1 cellular context compared by ENCODE assay signal in the genomic region with DNA sequence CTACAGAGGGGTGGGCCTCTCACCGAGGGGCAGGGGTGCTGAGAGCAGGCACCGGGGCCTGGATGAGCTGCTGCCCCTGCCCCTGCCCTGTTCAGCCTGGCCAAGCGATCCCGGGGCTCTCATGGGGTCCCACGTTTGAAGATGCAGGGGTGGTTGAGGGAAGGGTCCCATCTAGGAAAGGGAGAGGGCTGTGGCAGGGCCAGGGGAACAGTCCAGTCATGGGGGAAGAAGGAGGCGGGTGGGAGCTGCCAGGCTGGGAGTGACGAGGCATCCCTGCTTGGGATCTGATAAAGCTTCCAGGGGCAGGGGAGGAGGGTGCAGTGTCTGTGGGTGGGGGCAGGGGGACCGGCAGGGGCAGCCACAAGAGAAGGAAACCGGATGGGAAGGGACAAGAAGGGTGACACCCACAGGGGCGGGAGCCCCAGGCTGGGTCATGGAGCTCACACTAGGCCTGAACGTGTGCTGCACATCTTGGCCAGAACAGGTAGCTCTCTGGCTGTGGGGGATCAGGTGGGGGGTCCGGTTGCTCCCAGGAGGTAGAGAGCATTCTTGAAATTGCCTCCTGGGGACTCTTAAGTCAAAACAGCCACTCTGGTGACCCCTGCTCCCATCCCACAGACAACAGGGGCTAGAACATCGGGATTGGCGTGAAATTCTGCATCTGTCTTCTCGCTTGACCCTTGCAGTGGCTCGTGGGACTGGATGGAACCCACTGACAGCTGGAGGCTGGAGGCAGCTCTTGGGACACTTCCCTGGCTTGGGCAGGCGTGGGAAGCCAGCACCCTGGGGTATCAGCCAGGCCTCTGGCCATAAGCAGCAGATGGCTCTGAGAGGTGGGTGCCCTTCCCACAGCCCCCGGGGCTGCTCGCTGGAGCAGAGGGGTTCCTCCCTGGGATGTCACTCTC.
A peak's percentile ranks its signal among the peaks of the same experiment; 100 is the strongest.
TF ChIP-seq lines count a peak whose summit lies in the region.

No MANE protein-coding gene starts in this region.

TF ChIP-seq in K562, 482 proteins besides CTCF, POLR2A, EP300 and RAD21 (continues in another document):
- TF ChIP-seq ESRRA (IDR thresholded peaks at IDR 0.05; ENCODE audit: borderline replicate concordance, low read depth) (no peak; the same call in 1 of the 2 replicates), ZNF239 (CRISPR knock-in tag; IDR thresholded peaks at IDR 0.05) (no peak), RBM39 (optimal IDR thresholded peaks at IDR 0.05; ENCODE audit: low read depth, low read length) (no peak), HDAC3 (IDR thresholded peaks at IDR 0.05; ENCODE audit: borderline replicate concordance, partially characterized antibody) (no peak), C11orf30 (IDR thresholded peaks at IDR 0.05; ENCODE audit: low read depth) (peak; percentile 83), ZNF76 (CRISPR knock-in tag; IDR thresholded peaks at IDR 0.05; ENCODE audit: borderline replicate concordance) (no peak), ZNF696 (CRISPR knock-in tag; conservative IDR thresholded peaks at IDR 0.05) (no peak), IFI16 (CRISPR knock-in tag; IDR thresholded peaks at IDR 0.05) (no peak), POLR3G (IDR thresholded peaks at IDR 0.05; ENCODE audit: extremely low read depth, insufficient read length, insufficient replicate concordance) (no peak), KLF1 (tag; IDR thresholded peaks at IDR 0.05) (no peak), SP1 (CRISPR knock-in tag; IDR thresholded peaks at IDR 0.05) (peak; percentile 46; the same call in 1 of the 2 replicates), ZNF551 (CRISPR knock-in tag; IDR thresholded peaks at IDR 0.05) (no peak), MED1 (CRISPR knock-in tag; IDR thresholded peaks at IDR 0.05; ENCODE audit: borderline replicate concordance) (no peak), NBN (IDR thresholded peaks at IDR 0.05; ENCODE audit: low read depth) (0 out of 2 replicates have a peak, but pooled peaks have one; percentile 57), FOXM1 (IDR thresholded peaks at IDR 0.05; ENCODE audit: low read depth) (0 out of 2 replicates have a peak, but pooled peaks have one; percentile 36), FOXM1 (CRISPR knock-in tag; IDR thresholded peaks at IDR 0.05; ENCODE audit: low read depth) (no peak), STAT5B (CRISPR knock-in tag; IDR thresholded peaks at IDR 0.05) (no peak), CREB1 (IDR thresholded peaks at IDR 0.05) (no peak), CREB1 (CRISPR knock-in tag; IDR thresholded peaks at IDR 0.05) (no peak), HCFC1 (IDR thresholded peaks at IDR 0.05; ENCODE audit: low read depth, low read length) (no peak), NFYB (IDR thresholded peaks at IDR 0.05; ENCODE audit: extremely low read depth, insufficient read length) (no peak), TBL1XR1 (IDR thresholded peaks at IDR 0.05; ENCODE audit: low read length in 2 of 2) (0 out of 4 replicates have a peak, but pooled peaks of 1 of the 2 experiments have one; percentile 49), RBM15 (IDR thresholded peaks at IDR 0.05; ENCODE audit: insufficient read depth, low read length) (no peak), BMI1 (IDR thresholded peaks at IDR 0.05; ENCODE audit: low read length) (no peak), CC2D1A (IDR thresholded peaks at IDR 0.05) (no peak), TAL1 (IDR thresholded peaks at IDR 0.05) (peak; percentile 54; the same call in 1 of the 2 replicates), ZNF274 (IDR thresholded peaks at IDR 0.05; ENCODE audit: borderline replicate concordance, low read depth, low read length) (no peak), TRIM24 (IDR thresholded peaks at IDR 0.05) (0 out of 4 replicates have a peak, but pooled peaks of 1 of the 2 experiments have one; percentile 28), DMBX1 (CRISPR knock-in tag; IDR thresholded peaks at IDR 0.05; ENCODE audit: borderline replicate concordance) (no peak), ZNF12 (CRISPR knock-in tag; IDR thresholded peaks at IDR 0.05) (no peak), ZSCAN32 (CRISPR knock-in tag; IDR thresholded peaks at IDR 0.05) (no peak), HDAC2 (IDR thresholded peaks at IDR 0.05) (peak; percentile 71), GATAD2B (IDR thresholded peaks at IDR 0.05; ENCODE audit: borderline replicate concordance) (no peak), RAD51 (IDR thresholded peaks at IDR 0.05; ENCODE audit: borderline replicate concordance, low read depth) (no peak), CHD2 (IDR thresholded peaks at IDR 0.05; ENCODE audit: low read depth, low read length) (no peak), ATF1 (CRISPR knock-in tag; IDR thresholded peaks at IDR 0.05) (no peak), ATF1 (tag; IDR thresholded peaks at IDR 0.05) (peak; percentile 55)
- TF ChIP-seq, protein P1, sequence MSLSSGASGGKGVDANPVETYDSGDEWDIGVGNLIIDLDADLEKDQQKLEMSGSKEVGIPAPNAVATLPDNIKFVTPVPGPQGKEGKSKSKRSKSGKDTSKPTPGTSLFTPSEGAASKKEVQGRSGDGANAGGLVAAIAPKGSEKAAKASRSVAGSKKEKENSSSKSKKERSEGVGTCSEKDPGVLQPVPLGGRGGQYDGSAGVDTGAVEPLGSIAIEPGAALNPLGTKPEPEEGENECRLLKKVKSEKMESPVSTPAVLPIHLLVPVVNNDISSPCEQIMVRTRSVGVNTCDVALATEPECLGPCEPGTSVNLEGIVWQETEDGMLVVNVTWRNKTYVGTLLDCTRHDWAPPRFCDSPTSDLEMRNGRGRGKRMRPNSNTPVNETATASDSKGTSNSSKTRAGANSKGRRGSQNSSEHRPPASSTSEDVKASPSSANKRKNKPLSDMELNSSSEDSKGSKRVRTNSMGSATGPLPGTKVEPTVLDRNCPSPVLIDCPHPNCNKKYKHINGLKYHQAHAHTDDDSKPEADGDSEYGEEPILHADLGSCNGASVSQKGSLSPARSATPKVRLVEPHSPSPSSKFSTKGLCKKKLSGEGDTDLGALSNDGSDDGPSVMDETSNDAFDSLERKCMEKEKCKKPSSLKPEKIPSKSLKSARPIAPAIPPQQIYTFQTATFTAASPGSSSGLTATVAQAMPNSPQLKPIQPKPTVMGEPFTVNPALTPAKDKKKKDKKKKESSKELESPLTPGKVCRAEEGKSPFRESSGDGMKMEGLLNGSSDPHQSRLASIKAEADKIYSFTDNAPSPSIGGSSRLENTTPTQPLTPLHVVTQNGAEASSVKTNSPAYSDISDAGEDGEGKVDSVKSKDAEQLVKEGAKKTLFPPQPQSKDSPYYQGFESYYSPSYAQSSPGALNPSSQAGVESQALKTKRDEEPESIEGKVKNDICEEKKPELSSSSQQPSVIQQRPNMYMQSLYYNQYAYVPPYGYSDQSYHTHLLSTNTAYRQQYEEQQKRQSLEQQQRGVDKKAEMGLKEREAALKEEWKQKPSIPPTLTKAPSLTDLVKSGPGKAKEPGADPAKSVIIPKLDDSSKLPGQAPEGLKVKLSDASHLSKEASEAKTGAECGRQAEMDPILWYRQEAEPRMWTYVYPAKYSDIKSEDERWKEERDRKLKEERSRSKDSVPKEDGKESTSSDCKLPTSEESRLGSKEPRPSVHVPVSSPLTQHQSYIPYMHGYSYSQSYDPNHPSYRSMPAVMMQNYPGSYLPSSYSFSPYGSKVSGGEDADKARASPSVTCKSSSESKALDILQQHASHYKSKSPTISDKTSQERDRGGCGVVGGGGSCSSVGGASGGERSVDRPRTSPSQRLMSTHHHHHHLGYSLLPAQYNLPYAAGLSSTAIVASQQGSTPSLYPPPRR (CRISPR knock-in tag; IDR thresholded peaks at IDR 0.05; ENCODE audit: borderline replicate concordance), result no peak
- TF ChIP-seq, protein P2, sequence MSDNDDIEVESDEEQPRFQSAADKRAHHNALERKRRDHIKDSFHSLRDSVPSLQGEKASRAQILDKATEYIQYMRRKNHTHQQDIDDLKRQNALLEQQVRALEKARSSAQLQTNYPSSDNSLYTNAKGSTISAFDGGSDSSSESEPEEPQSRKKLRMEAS (CRISPR knock-in tag; IDR thresholded peaks at IDR 0.05), result no peak
- TF ChIP-seq, protein P3, sequence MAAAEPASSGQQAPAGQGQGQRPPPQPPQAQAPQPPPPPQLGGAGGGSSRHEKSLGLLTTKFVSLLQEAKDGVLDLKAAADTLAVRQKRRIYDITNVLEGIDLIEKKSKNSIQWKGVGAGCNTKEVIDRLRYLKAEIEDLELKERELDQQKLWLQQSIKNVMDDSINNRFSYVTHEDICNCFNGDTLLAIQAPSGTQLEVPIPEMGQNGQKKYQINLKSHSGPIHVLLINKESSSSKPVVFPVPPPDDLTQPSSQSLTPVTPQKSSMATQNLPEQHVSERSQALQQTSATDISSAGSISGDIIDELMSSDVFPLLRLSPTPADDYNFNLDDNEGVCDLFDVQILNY (CRISPR knock-in tag; IDR thresholded peaks at IDR 0.05), result no peak
- TF ChIP-seq, protein P4, sequence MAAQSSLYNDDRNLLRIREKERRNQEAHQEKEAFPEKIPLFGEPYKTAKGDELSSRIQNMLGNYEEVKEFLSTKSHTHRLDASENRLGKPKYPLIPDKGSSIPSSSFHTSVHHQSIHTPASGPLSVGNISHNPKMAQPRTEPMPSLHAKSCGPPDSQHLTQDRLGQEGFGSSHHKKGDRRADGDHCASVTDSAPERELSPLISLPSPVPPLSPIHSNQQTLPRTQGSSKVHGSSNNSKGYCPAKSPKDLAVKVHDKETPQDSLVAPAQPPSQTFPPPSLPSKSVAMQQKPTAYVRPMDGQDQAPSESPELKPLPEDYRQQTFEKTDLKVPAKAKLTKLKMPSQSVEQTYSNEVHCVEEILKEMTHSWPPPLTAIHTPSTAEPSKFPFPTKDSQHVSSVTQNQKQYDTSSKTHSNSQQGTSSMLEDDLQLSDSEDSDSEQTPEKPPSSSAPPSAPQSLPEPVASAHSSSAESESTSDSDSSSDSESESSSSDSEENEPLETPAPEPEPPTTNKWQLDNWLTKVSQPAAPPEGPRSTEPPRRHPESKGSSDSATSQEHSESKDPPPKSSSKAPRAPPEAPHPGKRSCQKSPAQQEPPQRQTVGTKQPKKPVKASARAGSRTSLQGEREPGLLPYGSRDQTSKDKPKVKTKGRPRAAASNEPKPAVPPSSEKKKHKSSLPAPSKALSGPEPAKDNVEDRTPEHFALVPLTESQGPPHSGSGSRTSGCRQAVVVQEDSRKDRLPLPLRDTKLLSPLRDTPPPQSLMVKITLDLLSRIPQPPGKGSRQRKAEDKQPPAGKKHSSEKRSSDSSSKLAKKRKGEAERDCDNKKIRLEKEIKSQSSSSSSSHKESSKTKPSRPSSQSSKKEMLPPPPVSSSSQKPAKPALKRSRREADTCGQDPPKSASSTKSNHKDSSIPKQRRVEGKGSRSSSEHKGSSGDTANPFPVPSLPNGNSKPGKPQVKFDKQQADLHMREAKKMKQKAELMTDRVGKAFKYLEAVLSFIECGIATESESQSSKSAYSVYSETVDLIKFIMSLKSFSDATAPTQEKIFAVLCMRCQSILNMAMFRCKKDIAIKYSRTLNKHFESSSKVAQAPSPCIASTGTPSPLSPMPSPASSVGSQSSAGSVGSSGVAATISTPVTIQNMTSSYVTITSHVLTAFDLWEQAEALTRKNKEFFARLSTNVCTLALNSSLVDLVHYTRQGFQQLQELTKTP (IDR thresholded peaks at IDR 0.05; ENCODE audit: low read depth in 1 of 2, partially characterized antibody in 2 of 2), result peak in 1 of 2 experiments; percentile 40
- TF ChIP-seq, protein P5, sequence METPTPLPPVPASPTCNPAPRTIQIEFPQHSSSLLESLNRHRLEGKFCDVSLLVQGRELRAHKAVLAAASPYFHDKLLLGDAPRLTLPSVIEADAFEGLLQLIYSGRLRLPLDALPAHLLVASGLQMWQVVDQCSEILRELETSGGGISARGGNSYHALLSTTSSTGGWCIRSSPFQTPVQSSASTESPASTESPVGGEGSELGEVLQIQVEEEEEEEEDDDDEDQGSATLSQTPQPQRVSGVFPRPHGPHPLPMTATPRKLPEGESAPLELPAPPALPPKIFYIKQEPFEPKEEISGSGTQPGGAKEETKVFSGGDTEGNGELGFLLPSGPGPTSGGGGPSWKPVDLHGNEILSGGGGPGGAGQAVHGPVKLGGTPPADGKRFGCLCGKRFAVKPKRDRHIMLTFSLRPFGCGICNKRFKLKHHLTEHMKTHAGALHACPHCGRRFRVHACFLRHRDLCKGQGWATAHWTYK (CRISPR knock-in tag; IDR thresholded peaks at IDR 0.05), result no peak
- TF ChIP-seq, protein P6, sequence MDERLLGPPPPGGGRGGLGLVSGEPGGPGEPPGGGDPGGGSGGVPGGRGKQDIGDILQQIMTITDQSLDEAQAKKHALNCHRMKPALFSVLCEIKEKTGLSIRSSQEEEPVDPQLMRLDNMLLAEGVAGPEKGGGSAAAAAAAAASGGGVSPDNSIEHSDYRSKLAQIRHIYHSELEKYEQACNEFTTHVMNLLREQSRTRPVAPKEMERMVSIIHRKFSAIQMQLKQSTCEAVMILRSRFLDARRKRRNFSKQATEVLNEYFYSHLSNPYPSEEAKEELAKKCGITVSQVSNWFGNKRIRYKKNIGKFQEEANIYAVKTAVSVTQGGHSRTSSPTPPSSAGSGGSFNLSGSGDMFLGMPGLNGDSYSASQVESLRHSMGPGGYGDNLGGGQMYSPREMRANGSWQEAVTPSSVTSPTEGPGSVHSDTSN (CRISPR knock-in tag; IDR thresholded peaks at IDR 0.05; ENCODE audit: low read depth), result no peak
- TF ChIP-seq, protein P6 (tag; conservative IDR thresholded peaks at IDR 0.05; ENCODE audit: low read depth), result no peak
- TF ChIP-seq, protein P7, sequence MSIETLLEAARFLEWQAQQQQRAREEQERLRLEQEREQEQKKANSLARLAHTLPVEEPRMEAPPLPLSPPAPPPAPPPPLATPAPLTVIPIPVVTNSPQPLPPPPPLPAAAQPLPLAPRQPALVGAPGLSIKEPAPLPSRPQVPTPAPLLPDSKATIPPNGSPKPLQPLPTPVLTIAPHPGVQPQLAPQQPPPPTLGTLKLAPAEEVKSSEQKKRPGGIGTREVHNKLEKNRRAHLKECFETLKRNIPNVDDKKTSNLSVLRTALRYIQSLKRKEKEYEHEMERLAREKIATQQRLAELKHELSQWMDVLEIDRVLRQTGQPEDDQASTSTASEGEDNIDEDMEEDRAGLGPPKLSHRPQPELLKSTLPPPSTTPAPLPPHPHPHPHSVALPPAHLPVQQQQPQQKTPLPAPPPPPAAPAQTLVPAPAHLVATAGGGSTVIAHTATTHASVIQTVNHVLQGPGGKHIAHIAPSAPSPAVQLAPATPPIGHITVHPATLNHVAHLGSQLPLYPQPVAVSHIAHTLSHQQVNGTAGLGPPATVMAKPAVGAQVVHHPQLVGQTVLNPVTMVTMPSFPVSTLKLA (conservative IDR thresholded peaks at IDR 0.05), result peak in 1 of 2 experiments; percentile 47; a peak in 1 of 4 replicates
